18 cellular contexts compared by ENCODE assay signal in the genomic region with DNA sequence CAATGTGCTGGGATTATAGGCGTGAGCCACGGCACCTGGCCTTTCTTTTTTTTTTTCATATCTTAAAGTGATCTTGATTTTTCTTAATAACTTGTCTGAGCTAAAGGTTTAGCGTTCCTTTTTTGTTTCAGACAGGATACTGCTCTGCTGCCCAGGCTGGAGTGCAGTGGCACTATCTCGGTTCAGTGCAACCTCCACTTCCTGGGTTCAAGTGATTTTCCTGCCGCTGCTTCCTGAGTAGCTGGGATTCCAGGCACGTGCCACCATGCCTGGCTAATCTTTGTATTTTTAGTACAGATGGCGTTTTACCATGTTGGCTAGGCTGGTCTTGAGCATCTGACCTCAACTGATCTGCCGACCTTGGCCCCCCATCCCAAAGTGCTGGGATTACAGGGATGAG. TPM values are rescaled to one million over a fixed set of nuclear protein-coding genes. Genes with fewer than 3 reads are reported as not detected.
"Had no signal": no experiment of that assay in that cellular context is flagged by ENCODE, and none has a peak within 500 bp of the region (broad histone marks: within the 10 kb centered on the region; RNA-seq: fewer than 3 reads in every experiment).

No MANE protein-coding gene starts in this region.

- H3K9me3 ChIP-seq: pancreas, tibial artery had no signal

- H3K4me3 Mint-ChIP-seq: stimulated activated naive B cell treated with anti-CD40 and anti-IgM and Interleukin-4, amounts not matched to agents 10 μg/mL and 1 μg/mL and 100 μg/mL, for 72 hours had no signal

- H3K4me2 ChIP-seq: hepatocyte had no signal

- H2AFZ ChIP-seq: hepatocyte had no signal

- H3K27me3 ChIP-seq: hepatocyte, pancreas, tibial artery had no signal

- H3K9me3 Mint-ChIP-seq: stimulated activated naive B cell treated with anti-CD40 and anti-IgM and Interleukin-4, amounts not matched to agents 10 μg/mL and 1 μg/mL and 100 μg/mL, for 72 hours had no signal

- H3K4me3 ChIP-seq: hepatocyte, pancreas, skin epidermis, tibial artery had no signal

- DNase-seq: activated CD4-positive, alpha-beta T cell treated with anti-CD3 and anti-CD28 coated beads, Interleukin-2, amount 50 U/mL, for 4 hours; activated effector memory CD4-positive, alpha-beta T cell treated with anti-CD3 and anti-CD28 coated beads, Interleukin-2, amount 50 U/mL, for 16 hours; activated T-cell treated with anti-CD3 and anti-CD28 coated beads, Interleukin-2, amount 50 U/mL, for 48 hours; midbrain; pancreas; stimulated activated CD4-positive, alpha-beta T cell treated with anti-CD3 and anti-CD28 coated beads, Interleukin-15, amount 100 ng/mL, for 24 hours; stimulated activated CD4-positive, alpha-beta T cell treated with anti-CD3 and anti-CD28 coated beads, Interleukin-4, amount 100 ng/mL, for 1 hour; stimulated activated naive B cell treated with anti-CD40 and anti-IgM and Interleukin-4, amounts not matched to agents 10 μg/mL and 1 μg/mL and 100 μg/mL, for 72 hours; tibial artery had no signal

- H3K27me3 Mint-ChIP-seq: stimulated activated naive B cell treated with anti-CD40 and anti-IgM and Interleukin-4, amounts not matched to agents 10 μg/mL and 1 μg/mL and 100 μg/mL, for 72 hours had no signal

- H3K27ac ChIP-seq: hepatocyte, pancreas, skin epidermis, tibial artery had no signal

- ATAC-seq: pancreas; stimulated activated naive B cell treated with anti-CD40 and anti-IgM and Interleukin-4, amounts not matched to agents 10 μg/mL and 1 μg/mL and 100 μg/mL, for 72 hours had no signal

RNA-seq across cellular contexts. Expression of gene SLC5A2, which starts 21.2 kb away (rescaled TPM):
- total RNA-seq: chondrocyte, myocyte had no signal
- polyA plus RNA-seq: keratinocyte had no signal

RNA-seq across cellular contexts. Expression of gene AHSP, which starts 23.5 kb away (rescaled TPM):
- total RNA-seq: chondrocyte, hepatocyte, lower leg skin, myocyte, pancreas, renal cortical epithelial cell had no signal
- polyA plus RNA-seq: aorta, esophagus, hepatocyte, keratinocyte, pancreas had no signal
